In genomic region chr2:203019142-203019541, GRCh38 we compare ENCODE assay signal across 1 cellular context.
TF ChIP-seq lines count a peak whose summit lies in the region.

No MANE protein-coding gene starts in this region.

TF ChIP-seq in SK-N-SH, 30 proteins besides CTCF, POLR2A, EP300 and RAD21 (continued from another document):
- TF ChIP-seq REST (IDR thresholded peaks at IDR 0.05; ENCODE audit: low read depth, low read length) (no peak), ZBTB33 (IDR thresholded peaks at IDR 0.05; ENCODE audit: borderline replicate concordance, low read depth) (no peak)
